9 cellular contexts compared by ENCODE assay signal in the genomic region with DNA sequence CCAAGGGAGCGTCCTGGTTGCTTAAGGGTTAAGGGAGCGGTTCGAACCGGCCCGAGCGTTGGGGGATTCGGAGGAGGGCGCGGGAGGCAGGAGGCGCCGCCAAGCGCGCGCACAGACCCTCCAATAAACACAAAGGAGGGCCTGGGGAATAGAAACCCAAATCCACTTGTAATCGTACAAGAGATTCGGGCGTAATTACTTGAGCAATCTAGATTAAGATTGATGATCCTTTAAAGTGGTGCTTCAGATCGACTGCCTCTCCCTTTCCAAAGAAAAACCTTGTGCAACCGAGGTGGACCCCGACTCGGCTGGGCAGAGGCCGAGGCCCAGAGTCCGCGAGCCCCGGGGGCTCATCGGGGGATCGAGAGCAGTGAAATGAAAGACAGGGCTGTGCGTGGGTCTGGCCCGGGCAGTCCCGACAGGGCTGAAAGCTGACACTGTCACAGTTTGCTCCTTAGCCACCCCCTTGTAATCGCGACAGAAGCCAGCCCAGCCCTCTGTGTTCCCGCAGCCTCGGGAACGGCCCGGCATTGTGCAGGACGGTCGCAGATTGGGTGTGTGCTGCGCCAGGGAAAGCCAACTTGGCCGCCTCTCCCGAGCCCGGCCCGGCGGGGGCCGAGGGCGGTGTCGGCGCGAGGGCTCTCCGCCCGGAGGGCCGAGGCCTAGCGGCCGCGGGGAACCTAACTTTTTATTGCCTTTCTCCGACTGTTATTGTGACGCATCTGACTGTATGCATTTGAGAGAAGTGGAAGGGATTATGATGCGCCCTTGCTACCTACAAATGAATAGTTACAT. TPM values are rescaled to one million over a fixed set of nuclear protein-coding genes. Genes with fewer than 3 reads are reported as not detected.
DNase-seq lines count a peak whose midpoint lies in the region; ATAC-seq lines count a peak whose summit lies in the region.
"Had no signal": no experiment of that assay in that cellular context is flagged by ENCODE, and none has a peak within 500 bp of the region (broad histone marks: within the 10 kb centered on the region; RNA-seq: fewer than 3 reads in every experiment).

No MANE protein-coding gene starts in this region.

- peak overlapping the region; percentile 69 for H3K4me3 Mint-ChIP-seq in dendritic cell treated with granulocyte-macrophage colony-stimulating factor and Interleukin-4, amounts not matched to agents 40 ng/mL and 50 ng/mL, for 4 days
- peak overlapping the region; percentile 74 to 78 for H3K4me3 Mint-ChIP-seq in stimulated activated naive B cell treated with anti-CD40 and anti-IgM and Interleukin-4, amounts not matched to agents 10 μg/mL and 1 μg/mL and 100 μg/mL, for 72 hours

- intact Hi-C loops in dendritic cell treated with granulocyte-macrophage colony-stimulating factor and Interleukin-4, amounts not matched to agents 40 ng/mL and 50 ng/mL, for 4 days (cut with micrococcal nuclease) = no loop called here
- intact Hi-C loops in left colon (cut with DNase I, micrococcal nuclease) = no loop called here

- H3K27ac Mint-ChIP-seq in dendritic cell treated with granulocyte-macrophage colony-stimulating factor and Interleukin-4, amounts not matched to agents 40 ng/mL and 50 ng/mL, for 4 days = no peak overlapping the region
- peak overlapping the region; percentile 56 for H3K27ac Mint-ChIP-seq in stimulated activated naive B cell treated with anti-CD40 and anti-IgM and Interleukin-4, amounts not matched to agents 10 μg/mL and 1 μg/mL and 100 μg/mL, for 72 hours

- no peaks in the 10 kb centered on the region for H3K36me3 Mint-ChIP-seq in dendritic cell treated with granulocyte-macrophage colony-stimulating factor and Interleukin-4, amounts not matched to agents 40 ng/mL and 50 ng/mL, for 4 days (ENCODE audit: low read depth)
- H3K36me3 Mint-ChIP-seq in stimulated activated naive B cell treated with anti-CD40 and anti-IgM and Interleukin-4, amounts not matched to agents 10 μg/mL and 1 μg/mL and 100 μg/mL, for 72 hours = peaks cover 4 to 5% of the 10 kb centered on the region in 2 donors

- DNase-seq in NCI-H524 treated with DMSO at 0.1 percent for 48 hours (lab: John Stamatoyannopoulos, UW) = peak; percentile 89
- peak in 1 of 2 donors; percentile 18 for DNase-seq in left colon
- DNase-seq in stimulated activated naive B cell treated with anti-CD40 and anti-IgM and Interleukin-4, amounts not matched to agents 10 μg/mL and 1 μg/mL and 100 μg/mL, for 72 hours = no peak
- no peak for DNase-seq in glomerular visceral epithelial cell (ENCODE audit: extremely low spot score)
- DNase-seq in SKM-1 treated with dmso at 0.1 percent for 144 hours (lab: John Stamatoyannopoulos, UW; ENCODE audit: unreplicated experiment) = no peak
- DNase-seq: NCI-H1930 had no signal

- peaks cover 26% of the 10 kb centered on the region for H3K4me1 Mint-ChIP-seq in dendritic cell treated with granulocyte-macrophage colony-stimulating factor and Interleukin-4, amounts not matched to agents 40 ng/mL and 50 ng/mL, for 4 days (ENCODE audit: low read depth)
- peaks cover 11 to 32% of the 10 kb centered on the region in 2 donors for H3K4me1 Mint-ChIP-seq in stimulated activated naive B cell treated with anti-CD40 and anti-IgM and Interleukin-4, amounts not matched to agents 10 μg/mL and 1 μg/mL and 100 μg/mL, for 72 hours

- peak; percentile 72 for ATAC-seq in left colon
- ATAC-seq in stimulated activated naive B cell treated with anti-CD40 and anti-IgM and Interleukin-4, amounts not matched to agents 10 μg/mL and 1 μg/mL and 100 μg/mL, for 72 hours (replicated peaks) = peak; percentile 33 to 36
- ATAC-seq in GM21825 (IDR thresholded peaks at IDR 0.05; ENCODE audit: unreplicated experiment) = no peak
- no peak for ATAC-seq in HG02973 (IDR thresholded peaks at IDR 0.05; ENCODE audit: unreplicated experiment)

- no peaks in the 10 kb centered on the region for H3K9me3 Mint-ChIP-seq in dendritic cell treated with granulocyte-macrophage colony-stimulating factor and Interleukin-4, amounts not matched to agents 40 ng/mL and 50 ng/mL, for 4 days
- H3K9me3 Mint-ChIP-seq in stimulated activated naive B cell treated with anti-CD40 and anti-IgM and Interleukin-4, amounts not matched to agents 10 μg/mL and 1 μg/mL and 100 μg/mL, for 72 hours = peaks cover 0 to 2% of the 10 kb centered on the region in 2 donors

- peaks cover 57% of the 10 kb centered on the region for H3K27me3 Mint-ChIP-seq in dendritic cell treated with granulocyte-macrophage colony-stimulating factor and Interleukin-4, amounts not matched to agents 40 ng/mL and 50 ng/mL, for 4 days
- peaks cover 42 to 53% of the 10 kb centered on the region in 2 donors for H3K27me3 Mint-ChIP-seq in stimulated activated naive B cell treated with anti-CD40 and anti-IgM and Interleukin-4, amounts not matched to agents 10 μg/mL and 1 μg/mL and 100 μg/mL, for 72 hours

RNA-seq across cellular contexts. Expression of a gene that starts 5.6 kb away (rescaled TPM):
- total RNA-seq in left colon = under 1 TPM; 0.09 to 0.53 TPM

Comparison
In these comparisons a context has a peak if more than half of its experiments do, and no peak if none do; other contexts are left out.
1. ATAC-seq: peak in left colon (single experiment) and stimulated activated naive B cell treated with anti-CD40 and anti-IgM and Interleukin-4, amounts not matched to agents 10 μg/mL and 1 μg/mL and 100 μg/mL, for 72 hours (2 of 2); none in GM21825 (single experiment) and HG02973 (single experiment).